In the genomic region with DNA sequence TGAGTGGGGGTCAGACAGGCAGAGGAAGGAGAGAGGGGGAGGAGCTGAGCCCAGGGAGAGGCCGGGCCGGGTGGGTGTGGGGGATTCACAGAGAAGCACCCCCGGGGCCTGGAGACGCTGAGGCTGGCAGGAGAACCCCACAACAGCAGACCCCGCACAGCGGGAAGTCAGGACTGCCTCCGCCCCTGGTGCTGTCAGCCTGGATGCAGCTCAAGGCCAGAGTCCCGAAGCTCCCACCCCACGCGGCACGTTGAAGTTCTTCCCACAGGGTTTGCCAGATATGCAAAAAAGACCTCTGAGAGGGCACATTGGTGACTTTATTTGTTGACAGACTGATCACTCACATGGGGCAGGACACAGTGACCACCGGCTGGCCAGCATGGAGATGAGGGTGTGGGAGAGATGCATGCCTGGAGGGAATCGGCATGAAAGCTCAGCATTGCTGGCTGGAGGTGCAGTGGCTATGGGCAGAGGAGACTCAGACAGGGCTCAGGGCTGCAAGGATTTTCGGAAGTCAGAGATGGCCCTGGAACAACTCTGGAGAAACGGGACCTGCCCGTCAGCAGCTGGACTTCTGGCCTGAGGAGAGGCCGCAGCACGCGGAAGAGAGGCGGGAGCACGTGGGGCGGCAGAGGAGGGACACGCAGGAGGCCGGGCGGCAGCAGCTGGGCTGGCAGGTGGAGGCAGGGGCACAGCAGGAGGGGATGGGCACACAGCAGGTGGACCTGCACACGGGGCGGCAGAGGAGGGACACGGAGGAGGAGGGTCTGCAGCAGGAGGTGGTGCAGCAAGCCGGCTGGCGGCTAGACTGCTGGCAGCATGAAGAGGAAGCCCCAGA, we compare ENCODE assay signal across 38 cellular contexts. TPM values are rescaled to one million over a fixed set of nuclear protein-coding genes. Genes with fewer than 3 reads are reported as not detected.
DNase-seq lines count a peak whose midpoint lies in the region; ATAC-seq, FAIRE-seq and TF ChIP-seq lines count a peak whose summit lies in the region.
"Had no signal": no experiment of that assay in that cellular context is flagged by ENCODE, and none has a peak within 500 bp of the region (broad histone marks: within the 10 kb centered on the region; RNA-seq: fewer than 3 reads in every experiment).

No MANE protein-coding gene starts in this region.

- H2BK15ac ChIP-seq in H1 (ENCODE audit: low read length) = no peak overlapping the region

- POLR2A ChIA-PET in H1 (lab: Charles Lee; ENCODE audit: partially characterized antibody) = interaction anchor here (0.7 to 1.2 kb wide), 3 partner anchors 8 to 61 kb away, joined by 3 to 4 read pairs (median 4); no protein-coding TSS in a partner anchor

- H3K4me3 Mint-ChIP-seq in activated CD8-positive, alpha-beta memory T cell treated with anti-CD3 and anti-CD28 coated beads, Interleukin-2, amount 10 ng/mL, durations not matched to agents 7 days and 5 days = no peak overlapping the region
- H3K4me3 Mint-ChIP-seq: activated naive CD8-positive, alpha-beta T cell treated with anti-CD3 and anti-CD28 coated beads, Interleukin-2, amount 10 ng/mL, durations not matched to agents 7 days and 5 days; activated T-cell treated with anti-CD3 and anti-CD28 coated beads, Interleukin-2, amount 50 U/mL, for 4 hours; CD4-positive, alpha-beta memory T cell; mesothelial cell of epicardium had no signal

- no peaks in the 10 kb centered on the region for H3K23me2 ChIP-seq in H1 (ENCODE audit: low read depth, low read length)

- DNase-seq in activated CD8-positive, alpha-beta memory T cell treated with anti-CD3 and anti-CD28 coated beads, Interleukin-2, amount 10 ng/mL, durations not matched to agents 7 days and 5 days = peak; percentile 25
- DNase-seq in activated CD8-positive, alpha-beta memory T cell treated with anti-CD3 and anti-CD28 coated beads, Interleukin-2, amount 50 U/mL, for 48 hours = no peak
- DNase-seq in H1 (ENCODE audit: low read depth in 1 of 2, low spot score in 2 of 2) (peak in 1 of 2 experiments; percentile 46), myocyte (ENCODE audit: low read depth) (peak; percentile 6), upper lobe of right lung (peak; percentile 52), NCI-H2029 treated with DMSO at 0.1 percent for 48 hours (lab: John Stamatoyannopoulos, UW) (no peak), ACHN (no peak), cardiac septum (ENCODE audit: low spot score) (no peak)
- DNase-seq: activated CD4-positive, alpha-beta T cell treated with anti-CD3 and anti-CD28 coated beads for 4 hours; activated gamma-delta T cell treated with Interleukin-2 at 50 U/mL for 16 hours; activated naive CD8-positive, alpha-beta T cell treated with anti-CD3 and anti-CD28 coated beads, Interleukin-2, amount 10 ng/mL, durations not matched to agents 7 days and 5 days; activated T-cell treated with anti-CD3 and anti-CD28 coated beads, Interleukin-2, amount 50 U/mL, for 4 hours; AML-193; CD4-positive, alpha-beta memory T cell; effector CD4-positive, alpha-beta T cell; GOT3; left colon; MG63; naive B cell; NCI-H1930; NCI-H526; occipital lobe; small intestine; stimulated activated CD4-positive, alpha-beta T cell treated with anti-CD3 and anti-CD28 coated beads, Interleukin-1b, Interleukin-23, amount 100 ng/mL, for 48 hours; stimulated activated naive CD8-positive, alpha-beta T cell treated with anti-CD3 and anti-CD28 coated beads, Interleukin-15, Interleukin-2, amounts not matched to agents 100 U/mL and 50 U/mL, for 24 hours; T-helper 9 cell; testis had no signal

- H3K79me1 ChIP-seq in H1 (ENCODE audit: low read depth, low read length) = no peaks in the 10 kb centered on the region; the same call in 1 of the 2 replicates

- H3K4me2 ChIP-seq in H1 (ENCODE audit: insufficient read depth in 1 of 2, low read depth in 2 of 2, low read length in 2 of 2) = no peak overlapping the region
- H3K4me2 ChIP-seq: KMS-11 had no signal

- H3K56ac ChIP-seq in H1 (replicated peaks; ENCODE audit: insufficient read length, low read depth, low read length) = no peak overlapping the region

- no peak overlapping the region for H4K91ac ChIP-seq in H1 (replicated peaks; ENCODE audit: insufficient read length, low read length)

- H3K27me3 ChIP-seq in H1 (replicated peaks in 1 of 4; ENCODE audit: control insufficient read depth in 3 of 4, extremely low read depth in 1 of 4, insufficient read depth in 3 of 4, low read length in 3 of 4) = no peaks in the 10 kb centered on the region
- H3K27me3 ChIP-seq in upper lobe of right lung = peaks cover 9% of the 10 kb centered on the region
- H3K27me3 ChIP-seq: testis had no signal

- CTCF ChIA-PET in activated CD8-positive, alpha-beta memory T cell treated with anti-CD3 and anti-CD28 coated beads, Interleukin-2, amount 10 ng/mL, durations not matched to agents 7 days and 5 days (lab: Charles Lee) = no interaction called here
- CTCF ChIA-PET in H1 (lab: Charles Lee; ENCODE audit: partially characterized antibody) = interaction anchor here (0.6 to 2.0 kb wide), 7 partner anchors 11 to 696 kb away, joined by 3 to 6 read pairs (median 4); no protein-coding TSS in a partner anchor

- H4K20me1 ChIP-seq in H1 (replicated peaks in 1 of 2; ENCODE audit: control insufficient read depth in 1 of 2, insufficient read depth in 2 of 2, low read length in 2 of 2) = no peaks in the 10 kb centered on the region

- no peak overlapping the region for H2BK120ac ChIP-seq in H1 (replicated peaks; ENCODE audit: low read depth, low read length)

- no peak for TF ChIP-seq EP300 in H1 (IDR thresholded peaks at IDR 0.05; ENCODE audit: borderline replicate concordance in 1 of 2, low read depth in 2 of 2, low read length in 2 of 2)

- H3K9ac ChIP-seq in H1 (replicated peaks in 1 of 4; ENCODE audit: extremely low read depth in 1 of 4, low read depth in 3 of 4, low read length in 3 of 4) = no peak overlapping the region
- H3K9ac ChIP-seq: KMS-11 had no signal

- H3K9me3 ChIP-seq in H1 (ENCODE audit: insufficient read depth in 2 of 2, low read depth in 1 of 2, low read length in 1 of 2) = no peaks in the 10 kb centered on the region
- no peaks in the 10 kb centered on the region for H3K9me3 ChIP-seq in upper lobe of right lung
- H3K9me3 ChIP-seq: SJSA1, testis had no signal

- peaks cover 2% of the 10 kb centered on the region for H3K9me3 Mint-ChIP-seq in activated CD8-positive, alpha-beta memory T cell treated with anti-CD3 and anti-CD28 coated beads, Interleukin-2, amount 10 ng/mL, durations not matched to agents 7 days and 5 days (ENCODE audit: low read depth)

- WGBS in H1 (ENCODE audit: extremely low coverage in 1 of 2, insufficient coverage in 1 of 2, insufficient read length in 1 of 2, insufficient replicate concordance in 2 of 2, low coverage in 1 of 2, low lambda C conversion rate in 2 of 2, missing lambda C conversion rate in 1 of 2), 2 experiments = 89% methylated on average over 27 of the region's 30 CpGs; no CpG with 5 or more reads in 1 of the 2 experiments

- H2BK20ac ChIP-seq in H1 (ENCODE audit: low read length) = no peak overlapping the region

- no peak overlapping the region for H3K4ac ChIP-seq in H1 (replicated peaks; ENCODE audit: insufficient read length, low read depth, low read length)

- in situ Hi-C loops in ACHN (cut with HindIII; ENCODE audit: low pct_ligation_motif_present, low pct_unique_long_range_greater_than_20kb, low sequenced_read_pairs) = no loop called here

- no peaks in the 10 kb centered on the region for H3K36me3 ChIP-seq in H1 (ENCODE audit: control insufficient read depth in 2 of 4, insufficient read depth in 4 of 4, low read length in 3 of 4)
- H3K36me3 ChIP-seq in upper lobe of right lung = no peaks in the 10 kb centered on the region
- H3K36me3 ChIP-seq: MG63, SJSA1 had no signal

- TF ChIP-seq CTCF in H1 (IDR thresholded peaks at IDR 0.05; ENCODE audit: control extremely low read depth in 1 of 3, insufficient read depth in 1 of 3, low read depth in 1 of 3, low read length in 3 of 3) (no peak), upper lobe of right lung (IDR thresholded peaks at IDR 0.05) (no peak)

- ATAC-seq in activated CD8-positive, alpha-beta memory T cell treated with anti-CD3 and anti-CD28 coated beads, Interleukin-2, amount 10 ng/mL, durations not matched to agents 7 days and 5 days = no peak
- no peak for ATAC-seq in upper lobe of right lung
- ATAC-seq: activated T-cell treated with anti-CD3 and anti-CD28 coated beads, Interleukin-2, amount 50 U/mL, for 4 hours; left colon; stimulated activated naive CD8-positive, alpha-beta T cell treated with anti-CD3 and anti-CD28 coated beads, Interleukin-15, Interleukin-2, amounts not matched to agents 100 U/mL and 50 U/mL, for 24 hours had no signal

- peak overlapping the region; percentile 50; the same call in 1 of the 2 replicates for H2BK12ac ChIP-seq in H1 (ENCODE audit: low read depth, low read length)

- H3K27ac ChIP-seq in H1 (ENCODE audit: low read depth, low read length) (no peak overlapping the region), upper lobe of right lung (no peak overlapping the region)
- H3K27ac ChIP-seq: epithelial cell of prostate, KMS-11, SJSA1, testis had no signal

- intact Hi-C loops in upper lobe of right lung (cut with DNase I) = no loop called here
- intact Hi-C loops in cardiac septum (cut with DNase I) = no loop called here

- 0 out of 2 replicates have a peak overlapping the region, but pooled peaks have one; percentile 16 for H2BK5ac ChIP-seq in H1 (ENCODE audit: low read depth, low read length)

- peaks cover 6% of the 10 kb centered on the region for H3K36me3 Mint-ChIP-seq in activated CD8-positive, alpha-beta memory T cell treated with anti-CD3 and anti-CD28 coated beads, Interleukin-2, amount 10 ng/mL, durations not matched to agents 7 days and 5 days
- H3K36me3 Mint-ChIP-seq: mesothelial cell of epicardium had no signal

- no peak for TF ChIP-seq POLR2A in H1 (IDR thresholded peaks at IDR 0.05; ENCODE audit: control extremely low read depth in 1 of 2, low read depth in 2 of 2, low read length in 2 of 2)

- FAIRE-seq in H1 (lab: Jason Lieb, UNC) = no peak
- FAIRE-seq: A204.1, bronchial epithelial cell, colon, GM18507, small intestine had no signal

- no peak overlapping the region for H3K14ac ChIP-seq in H1 (ENCODE audit: insufficient read length)

- no peak overlapping the region for H2AK5ac ChIP-seq in H1 (ENCODE audit: low read depth, low read length)

- no peaks in the 10 kb centered on the region for H3K4me1 Mint-ChIP-seq in activated CD8-positive, alpha-beta memory T cell treated with anti-CD3 and anti-CD28 coated beads, Interleukin-2, amount 10 ng/mL, durations not matched to agents 7 days and 5 days
- H3K4me1 Mint-ChIP-seq: activated naive CD8-positive, alpha-beta T cell treated with anti-CD3 and anti-CD28 coated beads, Interleukin-2, amount 10 ng/mL, durations not matched to agents 7 days and 5 days; CD4-positive, alpha-beta memory T cell had no signal

- no peak overlapping the region for H3K23ac ChIP-seq in H1 (ENCODE audit: insufficient read length)

- no peak overlapping the region; the same call in 1 of the 2 replicates for H3K18ac ChIP-seq in H1 (ENCODE audit: extremely low read depth, low read length)

- no peak overlapping the region for H3K4me3 ChIP-seq in H1 (ENCODE audit: extremely low read depth in 1 of 4, insufficient read depth in 2 of 4, low read depth in 3 of 4, low read length in 4 of 4)
- no peak overlapping the region for H3K4me3 ChIP-seq in upper lobe of right lung
- H3K4me3 ChIP-seq: MG63, SJSA1, testis had no signal

- no peaks in the 10 kb centered on the region for H3K79me2 ChIP-seq in H1 (ENCODE audit: control insufficient read depth in 1 of 2, insufficient read depth in 2 of 2, low read length in 2 of 2)

- no peak overlapping the region for H2AFZ ChIP-seq in H1 (ENCODE audit: low read length)

- H4K8ac ChIP-seq in H1 (ENCODE audit: extremely low read depth, insufficient read depth, low read length) = 0 out of 2 replicates have a peak overlapping the region, but pooled peaks have one; percentile 18

- no peak overlapping the region for H3K27ac Mint-ChIP-seq in activated CD8-positive, alpha-beta memory T cell treated with anti-CD3 and anti-CD28 coated beads, Interleukin-2, amount 10 ng/mL, durations not matched to agents 7 days and 5 days
- H3K27ac Mint-ChIP-seq: activated naive CD8-positive, alpha-beta T cell treated with anti-CD3 and anti-CD28 coated beads, Interleukin-2, amount 10 ng/mL, durations not matched to agents 7 days and 5 days; mesothelial cell of epicardium had no signal

- H4K5ac ChIP-seq in H1 (ENCODE audit: insufficient read length, low read depth, low read length) = no peak overlapping the region

- peaks cover 2 to 6% (median 4%) of the 10 kb centered on the region in 4 experiments; a peak in 4 of 7 replicates for H3K4me1 ChIP-seq in H1 (replicated peaks in 1 of 4; ENCODE audit: control insufficient read depth in 3 of 4, insufficient read depth in 4 of 4, low read length in 3 of 4)
- no peaks in the 10 kb centered on the region for H3K4me1 ChIP-seq in upper lobe of right lung
- H3K4me1 ChIP-seq: SJSA1, testis had no signal

- H3K27me3 Mint-ChIP-seq in activated CD8-positive, alpha-beta memory T cell treated with anti-CD3 and anti-CD28 coated beads, Interleukin-2, amount 10 ng/mL, durations not matched to agents 7 days and 5 days = peaks cover 17% of the 10 kb centered on the region

- no peak for TF ChIP-seq RAD21 in H1 (IDR thresholded peaks at IDR 0.05 in 1 of 2, conservative IDR thresholded peaks at IDR 0.05 in 1 of 2; ENCODE audit: low read depth in 2 of 2, low read length in 2 of 2)

RNA-seq across cellular contexts. Expression of gene KRTAP10-3, which starts 0.9 kb away (rescaled TPM):
- not detected for total RNA-seq in activated CD8-positive, alpha-beta memory T cell treated with anti-CD3 and anti-CD28 coated beads, Interleukin-2, amount 10 ng/mL, durations not matched to agents 7 days and 5 days
- total RNA-seq in H1 (2021; fragmentation: NEBNext Ultra II Directional; extraction: Animal tissue kit (Norgen Biotek cat#: 25700)) = not detected in 2 replicates
- 0.16 TPM in 1 of 2 replicates, not detected in the other for polyA plus RNA-seq in H1 (2011; rRNA removed)
- polyA plus RNA-seq in H1 (2011; cell fraction: cytosol; rRNA removed) = not detected
- polyA plus RNA-seq in H1 (2011; cell fraction: nucleus; rRNA removed) = 0.20 TPM
- polyA plus RNA-seq in H1 (2012, experiment 1 of 2) = not detected in 4 replicates
- polyA plus RNA-seq in H1 (2012, experiment 2 of 2) = not detected
- not detected for polyA plus RNA-seq in H1 (2013, experiment 1 of 2)
- not detected for polyA plus RNA-seq in H1 (2013, experiment 2 of 2)
- polyA minus RNA-seq in H1 (2011; rRNA and poly(A)+ RNA removed) = 0.19 TPM in 1 of 2 replicates, not detected in the other
- polyA minus RNA-seq in H1 (2011; cell fraction: cytosol; rRNA and poly(A)+ RNA removed) = not detected
- polyA minus RNA-seq in H1 (2011; cell fraction: nucleus; rRNA and poly(A)+ RNA removed) = 1.9 TPM
- total RNA-seq in myocyte = not detected in 2 replicates
- not detected for polyA plus RNA-seq in myocyte (2012)
- not detected for total RNA-seq in upper lobe of right lung
- total RNA-seq in cardiac septum = not detected
- total RNA-seq: activated CD8-positive, alpha-beta memory T cell treated with anti-CD3 and anti-CD28 coated beads for 36 hours; activated naive CD8-positive, alpha-beta T cell treated with anti-CD3 and anti-CD28 coated beads, Interleukin-2, amount 10 ng/mL, durations not matched to agents 7 days and 5 days; activated T-cell treated with anti-CD3 and anti-CD28 coated beads, Interleukin-2, amount 50 U/mL, for 4 hours; aorta; bronchial epithelial cell; CD4-positive, alpha-beta memory T cell; left colon; mesothelial cell of epicardium; occipital lobe; SJSA1; testis; urinary bladder had no signal
- polyA plus RNA-seq: aorta; CD4-positive, alpha-beta memory T cell; small intestine; urinary bladder had no signal

RNA-seq across cellular contexts. Expression of gene KRTAP10-2, which starts 6.4 kb away (rescaled TPM):
- total RNA-seq in activated CD8-positive, alpha-beta memory T cell treated with anti-CD3 and anti-CD28 coated beads, Interleukin-2, amount 10 ng/mL, durations not matched to agents 7 days and 5 days = not detected
- not detected in 2 replicates for total RNA-seq in H1 (2021; fragmentation: NEBNext Ultra II Directional; extraction: Animal tissue kit (Norgen Biotek cat#: 25700))
- 0.06 and 0.11 TPM in 2 replicates for polyA plus RNA-seq in H1 (2011; rRNA removed)
- polyA plus RNA-seq in H1 (2011; cell fraction: cytosol; rRNA removed) = not detected
- 0.13 TPM for polyA plus RNA-seq in H1 (2011; cell fraction: nucleus; rRNA removed)
- polyA plus RNA-seq in H1 (2012, experiment 1 of 2) = 0.16 TPM in 1 of 4 replicates, not detected in the others
- polyA plus RNA-seq in H1 (2012, experiment 2 of 2) = not detected
- polyA plus RNA-seq in H1 (2013, experiment 1 of 2) = not detected
- not detected for polyA plus RNA-seq in H1 (2013, experiment 2 of 2)
- 0.38 and 0.51 TPM in 2 replicates for polyA minus RNA-seq in H1 (2011; rRNA and poly(A)+ RNA removed)
- polyA minus RNA-seq in H1 (2011; cell fraction: cytosol; rRNA and poly(A)+ RNA removed) = not detected
- not detected for polyA minus RNA-seq in H1 (2011; cell fraction: nucleus; rRNA and poly(A)+ RNA removed)
- total RNA-seq in myocyte = not detected in 2 replicates
- polyA plus RNA-seq in myocyte (2012) = not detected
- total RNA-seq in upper lobe of right lung = not detected
- total RNA-seq in cardiac septum = not detected
- total RNA-seq: activated CD8-positive, alpha-beta memory T cell treated with anti-CD3 and anti-CD28 coated beads for 36 hours; activated naive CD8-positive, alpha-beta T cell treated with anti-CD3 and anti-CD28 coated beads, Interleukin-2, amount 10 ng/mL, durations not matched to agents 7 days and 5 days; activated T-cell treated with anti-CD3 and anti-CD28 coated beads, Interleukin-2, amount 50 U/mL, for 4 hours; aorta; bronchial epithelial cell; CD4-positive, alpha-beta memory T cell; left colon; mesothelial cell of epicardium; occipital lobe; SJSA1; testis; urinary bladder had no signal
- polyA plus RNA-seq: aorta; CD4-positive, alpha-beta memory T cell; small intestine; urinary bladder had no signal

RNA-seq across cellular contexts. Expression of gene KRTAP10-4, which starts 15.8 kb away (rescaled TPM):
- not detected for total RNA-seq in activated CD8-positive, alpha-beta memory T cell treated with anti-CD3 and anti-CD28 coated beads, Interleukin-2, amount 10 ng/mL, durations not matched to agents 7 days and 5 days
- not detected in 2 replicates for total RNA-seq in H1 (2021; fragmentation: NEBNext Ultra II Directional; extraction: Animal tissue kit (Norgen Biotek cat#: 25700))
- not detected in 2 replicates for polyA plus RNA-seq in H1 (2011; rRNA removed)
- not detected for polyA plus RNA-seq in H1 (2011; cell fraction: cytosol; rRNA removed)
- polyA plus RNA-seq in H1 (2011; cell fraction: nucleus; rRNA removed) = 0.09 TPM
- polyA plus RNA-seq in H1 (2012, experiment 1 of 2) = not detected in 4 replicates
- not detected for polyA plus RNA-seq in H1 (2012, experiment 2 of 2)
- not detected for polyA plus RNA-seq in H1 (2013, experiment 1 of 2)
- not detected for polyA plus RNA-seq in H1 (2013, experiment 2 of 2)
- not detected in 2 replicates for polyA minus RNA-seq in H1 (2011; rRNA and poly(A)+ RNA removed)
- polyA minus RNA-seq in H1 (2011; cell fraction: cytosol; rRNA and poly(A)+ RNA removed) = not detected
- not detected for polyA minus RNA-seq in H1 (2011; cell fraction: nucleus; rRNA and poly(A)+ RNA removed)
- total RNA-seq in myocyte = not detected in 2 replicates
- not detected for polyA plus RNA-seq in myocyte (2012)
- total RNA-seq in upper lobe of right lung = not detected
- total RNA-seq in cardiac septum = not detected
- total RNA-seq: activated CD8-positive, alpha-beta memory T cell treated with anti-CD3 and anti-CD28 coated beads for 36 hours; activated naive CD8-positive, alpha-beta T cell treated with anti-CD3 and anti-CD28 coated beads, Interleukin-2, amount 10 ng/mL, durations not matched to agents 7 days and 5 days; activated T-cell treated with anti-CD3 and anti-CD28 coated beads, Interleukin-2, amount 50 U/mL, for 4 hours; aorta; bronchial epithelial cell; CD4-positive, alpha-beta memory T cell; left colon; mesothelial cell of epicardium; occipital lobe; SJSA1; urinary bladder had no signal
- polyA plus RNA-seq: aorta; CD4-positive, alpha-beta memory T cell; small intestine; urinary bladder had no signal

RNA-seq across cellular contexts. Expression of gene KRTAP10-1, which starts 17.7 kb away (rescaled TPM):
- not detected for total RNA-seq in activated CD8-positive, alpha-beta memory T cell treated with anti-CD3 and anti-CD28 coated beads, Interleukin-2, amount 10 ng/mL, durations not matched to agents 7 days and 5 days
- total RNA-seq in H1 (2021; fragmentation: NEBNext Ultra II Directional; extraction: Animal tissue kit (Norgen Biotek cat#: 25700)) = not detected in 2 replicates
- polyA plus RNA-seq in H1 (2011; rRNA removed) = 0.08 TPM in 1 of 2 replicates, not detected in the other
- not detected for polyA plus RNA-seq in H1 (2011; cell fraction: cytosol; rRNA removed)
- 0.09 TPM for polyA plus RNA-seq in H1 (2011; cell fraction: nucleus; rRNA removed)
- not detected in 4 replicates for polyA plus RNA-seq in H1 (2012, experiment 1 of 2)
- polyA plus RNA-seq in H1 (2012, experiment 2 of 2) = not detected
- not detected for polyA plus RNA-seq in H1 (2013, experiment 1 of 2)
- polyA plus RNA-seq in H1 (2013, experiment 2 of 2) = not detected
- not detected in 2 replicates for polyA minus RNA-seq in H1 (2011; rRNA and poly(A)+ RNA removed)
- not detected for polyA minus RNA-seq in H1 (2011; cell fraction: cytosol; rRNA and poly(A)+ RNA removed)
- 0.90 TPM for polyA minus RNA-seq in H1 (2011; cell fraction: nucleus; rRNA and poly(A)+ RNA removed)
- total RNA-seq in myocyte = not detected in 2 replicates
- not detected for polyA plus RNA-seq in myocyte (2012)
- total RNA-seq in upper lobe of right lung = not detected
- not detected for total RNA-seq in cardiac septum
- total RNA-seq: activated CD8-positive, alpha-beta memory T cell treated with anti-CD3 and anti-CD28 coated beads for 36 hours; activated naive CD8-positive, alpha-beta T cell treated with anti-CD3 and anti-CD28 coated beads, Interleukin-2, amount 10 ng/mL, durations not matched to agents 7 days and 5 days; activated T-cell treated with anti-CD3 and anti-CD28 coated beads, Interleukin-2, amount 50 U/mL, for 4 hours; aorta; bronchial epithelial cell; CD4-positive, alpha-beta memory T cell; left colon; mesothelial cell of epicardium; occipital lobe; SJSA1; testis; urinary bladder had no signal
- polyA plus RNA-seq: aorta; CD4-positive, alpha-beta memory T cell; small intestine; urinary bladder had no signal

RNA-seq across cellular contexts. Expression of gene KRTAP10-5, which starts 22.7 kb away (rescaled TPM):
- not detected for total RNA-seq in activated CD8-positive, alpha-beta memory T cell treated with anti-CD3 and anti-CD28 coated beads, Interleukin-2, amount 10 ng/mL, durations not matched to agents 7 days and 5 days
- not detected in 2 replicates for total RNA-seq in H1 (2021; fragmentation: NEBNext Ultra II Directional; extraction: Animal tissue kit (Norgen Biotek cat#: 25700))
- 0.08 and 0.09 TPM in 2 replicates for polyA plus RNA-seq in H1 (2011; rRNA removed)
- not detected for polyA plus RNA-seq in H1 (2011; cell fraction: cytosol; rRNA removed)
- polyA plus RNA-seq in H1 (2011; cell fraction: nucleus; rRNA removed) = not detected
- not detected in 4 replicates for polyA plus RNA-seq in H1 (2012, experiment 1 of 2)
- polyA plus RNA-seq in H1 (2012, experiment 2 of 2) = not detected
- not detected for polyA plus RNA-seq in H1 (2013, experiment 1 of 2)
- polyA plus RNA-seq in H1 (2013, experiment 2 of 2) = not detected
- 0.15 and 0.22 TPM in 2 replicates for polyA minus RNA-seq in H1 (2011; rRNA and poly(A)+ RNA removed)
- polyA minus RNA-seq in H1 (2011; cell fraction: cytosol; rRNA and poly(A)+ RNA removed) = not detected
- not detected for polyA minus RNA-seq in H1 (2011; cell fraction: nucleus; rRNA and poly(A)+ RNA removed)
- total RNA-seq in myocyte (not detected in 2 replicates), upper lobe of right lung (not detected), cardiac septum (not detected)
- not detected for polyA plus RNA-seq in myocyte (2012)
- total RNA-seq: activated CD8-positive, alpha-beta memory T cell treated with anti-CD3 and anti-CD28 coated beads for 36 hours; activated naive CD8-positive, alpha-beta T cell treated with anti-CD3 and anti-CD28 coated beads, Interleukin-2, amount 10 ng/mL, durations not matched to agents 7 days and 5 days; activated T-cell treated with anti-CD3 and anti-CD28 coated beads, Interleukin-2, amount 50 U/mL, for 4 hours; aorta; bronchial epithelial cell; CD4-positive, alpha-beta memory T cell; left colon; mesothelial cell of epicardium; occipital lobe; SJSA1; testis; urinary bladder had no signal
- polyA plus RNA-seq: aorta; CD4-positive, alpha-beta memory T cell; small intestine; urinary bladder had no signal

Comparison
In these comparisons a context has a peak if more than half of its experiments do, and no peak if none do; other contexts are left out.
1. DNase-seq: peak in activated CD8-positive, alpha-beta memory T cell treated with anti-CD3 and anti-CD28 coated beads, Interleukin-2, amount 10 ng/mL, durations not matched to agents 7 days and 5 days (single experiment), myocyte (single experiment) and upper lobe of right lung (single experiment); none in activated CD8-positive, alpha-beta memory T cell treated with anti-CD3 and anti-CD28 coated beads, Interleukin-2, amount 50 U/mL, for 48 hours (single experiment), NCI-H2029 treated with DMSO at 0.1 percent for 48 hours (single experiment), ACHN (single experiment) and cardiac septum (single experiment).